35 cellular contexts compared by ENCODE assay signal in genomic region chr4:23009093-23009492, GRCh38.
DNase-seq lines count a peak whose midpoint lies in the region; ATAC-seq, FAIRE-seq and TF ChIP-seq lines count a peak whose summit lies in the region.
"Had no signal": no experiment of that assay in that cellular context is flagged by ENCODE, and none has a peak within 500 bp of the region (broad histone marks: within the 10 kb centered on the region; RNA-seq: fewer than 3 reads in every experiment).

No MANE protein-coding gene starts in this region.

- H3K14ac ChIP-seq in mesenchymal stem cell (ENCODE audit: low read length in 2 of 2) = no peak overlapping the region

- no peaks in the 10 kb centered on the region for H3K36me3 ChIP-seq in GM12878 (ENCODE audit: control insufficient read depth in 2 of 2, insufficient read depth in 2 of 2, low read length in 1 of 2)
- peaks cover 36% of the 10 kb centered on the region; the same call in 2 of the 3 replicates for H3K36me3 ChIP-seq in K562 (ENCODE audit: control insufficient read depth, insufficient read depth, low read length)
- H3K36me3 ChIP-seq in mesenchymal stem cell (ENCODE audit: control insufficient read depth in 1 of 2, insufficient read depth in 2 of 2, low read depth in 1 of 2, low read length in 2 of 2) = no peaks in the 10 kb centered on the region
- H3K36me3 ChIP-seq in small intestine (ENCODE audit: control insufficient read depth in 2 of 2, insufficient read depth in 2 of 2, low read length in 2 of 2) = no peaks in the 10 kb centered on the region
- no peaks in the 10 kb centered on the region for H3K36me3 ChIP-seq in transverse colon
- H3K36me3 ChIP-seq: BE2C; BLaER1; BLaER1 treated with 17β-estradiol and CSF1 and Interleukin-3, amounts not matched to agents 10 nM and 100 nM had no signal

- TF ChIP-seq CTCF in GM12878 (IDR thresholded peaks at IDR 0.05 in 2 of 3, conservative IDR thresholded peaks at IDR 0.05 in 1 of 3; ENCODE audit: control insufficient read depth in 2 of 3, extremely low read depth in 1 of 3, insufficient read depth in 1 of 3, low read depth in 3 of 3, low read length in 3 of 3) = no peak
- TF ChIP-seq CTCF in K562 (IDR thresholded peaks at IDR 0.05 in 2 of 3, conservative IDR thresholded peaks at IDR 0.05 in 1 of 3; ENCODE audit: insufficient read depth in 2 of 3, low read depth in 1 of 3, low read length in 3 of 3) = no peak
- no peak for TF ChIP-seq CTCF in transverse colon (IDR thresholded peaks at IDR 0.05)

- ATAC-seq in GM12878 (no peak), K562 (no peak), GM19035 (IDR thresholded peaks at IDR 0.05; ENCODE audit: unreplicated experiment) (no peak)
- ATAC-seq: A549; CD8-positive, alpha-beta T cell had no signal

- H3K27me3 ChIP-seq in GM12878 (replicated peaks in 1 of 2; ENCODE audit: control insufficient read depth in 2 of 2, insufficient read depth in 2 of 2, low read length in 1 of 2) = no peaks in the 10 kb centered on the region
- no peaks in the 10 kb centered on the region for H3K27me3 ChIP-seq in K562 (ENCODE audit: control insufficient read depth in 2 of 2, insufficient read depth in 2 of 2, low read length in 2 of 2)
- no peaks in the 10 kb centered on the region for H3K27me3 ChIP-seq in mesenchymal stem cell (ENCODE audit: control insufficient read depth in 1 of 2, insufficient read depth in 1 of 2, low read length in 2 of 2)
- H3K27me3 ChIP-seq in small intestine (ENCODE audit: control insufficient read depth in 2 of 2, insufficient read depth in 2 of 2, low read length in 2 of 2) = no peaks in the 10 kb centered on the region
- H3K27me3 ChIP-seq in transverse colon = no peaks in the 10 kb centered on the region
- H3K27me3 ChIP-seq: BE2C; BLaER1; BLaER1 treated with 17β-estradiol and CSF1 and Interleukin-3, amounts not matched to agents 10 nM and 100 nM had no signal

- H2AK5ac ChIP-seq in mesenchymal stem cell (ENCODE audit: low read length, severe bottlenecking) = no peak overlapping the region

- intact Hi-C loops in GM12878 (cut with micrococcal nuclease; ENCODE audit: unreplicated experiment) = no loop called here
- intact Hi-C loops in K562 (cut with micrococcal nuclease) = no loop called here
- intact Hi-C loops in transverse colon (cut with DNase I; ENCODE audit: low total_unique reads) = no loop called here

- H3K79me1 ChIP-seq in mesenchymal stem cell (replicated peaks; ENCODE audit: low read length, poor library complexity, severe bottlenecking) = no peaks in the 10 kb centered on the region

- no peak overlapping the region for H2BK12ac ChIP-seq in mesenchymal stem cell (ENCODE audit: low read length in 2 of 2)

- no peak for DNase-seq in GM12878 (ENCODE audit: low read depth, low spot score)
- DNase-seq in K562 (ENCODE audit: extremely low read depth in 1 of 4, low spot score in 3 of 4) = no peak
- no peak for DNase-seq in mesenchymal stem cell
- no peak for DNase-seq in small intestine
- no peak for DNase-seq in activated CD4-positive, alpha-beta T cell treated with anti-CD3 and anti-CD28 coated beads for 1 hour
- no peak for DNase-seq in NCI-H748 (lab: John Stamatoyannopoulos, UW; ENCODE audit: unreplicated experiment)
- no peak for DNase-seq in transverse colon
- DNase-seq: 8988T; ACHN; AML-193; BE2C; C1 segment of cervical spinal cord; Caco-2; Calu3; CD4-positive, alpha-beta memory T cell; CD4-positive, alpha-beta T cell; CD4-positive, CD25-positive, alpha-beta regulatory T cell; CD8-positive, alpha-beta memory T cell; CD8-positive, alpha-beta T cell; COR-L47; DMS 273 treated with DMSO at 0.1 percent for 48 hours; DMS153; DMS53; DMS79; DMS79 treated with DMSO at 0.1 percent for 48 hours; DND-41; EL had no signal

- peak overlapping the region; percentile 44 for H2BK5ac ChIP-seq in mesenchymal stem cell (ENCODE audit: low read depth, low read length, poor library complexity, severe bottlenecking)

- POLR2A ChIA-PET in GM12878 (lab: Charles Lee) (interaction anchor here (0.6 kb wide), 1 partner anchor 17 kb away, joined by 4 read pairs; no protein-coding TSS in a partner anchor), K562 (lab: Yijun Ruan, JAX) (no interaction called here)

- H3K4me1 ChIP-seq in GM12878 (ENCODE audit: control insufficient read depth, insufficient read depth, low read length) (no peaks in the 10 kb centered on the region), K562 (replicated peaks in 1 of 2; ENCODE audit: control insufficient read depth in 2 of 2, insufficient read depth in 2 of 2, low read length in 2 of 2) (no peaks in the 10 kb centered on the region), mesenchymal stem cell (ENCODE audit: control insufficient read depth, insufficient read depth, low read depth, low read length) (no peaks in the 10 kb centered on the region), small intestine (ENCODE audit: control insufficient read depth in 2 of 2, insufficient read depth in 1 of 2, low read depth in 1 of 2, low read length in 1 of 2) (no peaks in the 10 kb centered on the region), transverse colon (no peaks in the 10 kb centered on the region)
- H3K4me1 ChIP-seq: A549; BE2C; BLaER1; BLaER1 treated with 17β-estradiol and CSF1 and Interleukin-3, amounts not matched to agents 10 nM and 100 nM; Caco-2 had no signal

- H3K4me3 ChIP-seq in GM12878 = no peak overlapping the region
- H3K4me3 ChIP-seq in K562 = no peak overlapping the region
- no peak overlapping the region for H3K4me3 ChIP-seq in mesenchymal stem cell (ENCODE audit: insufficient read depth in 1 of 2, low read depth in 1 of 2, low read length in 2 of 2)
- H3K4me3 ChIP-seq in small intestine (ENCODE audit: low read depth in 1 of 2, low read length in 2 of 2) = no peak overlapping the region
- H3K4me3 ChIP-seq in transverse colon = no peak overlapping the region
- H3K4me3 ChIP-seq: A549; BLaER1; BLaER1 treated with 17β-estradiol and CSF1 and Interleukin-3, amounts not matched to agents 10 nM and 100 nM had no signal

- no peak overlapping the region for H3K18ac ChIP-seq in mesenchymal stem cell (ENCODE audit: low read depth in 1 of 2, low read length in 2 of 2)

- SMC1A ChIA-PET in GM12878 (lab: Charles Lee; ENCODE audit: uncharacterized antibody, unreplicated experiment) = interaction anchor here (0.9 to 1.2 kb wide), 3 partner anchors 12 to 99 kb away, joined by 3 to 4 read pairs (median 3); no protein-coding TSS in a partner anchor

- H2AFZ ChIP-seq in GM12878 (ENCODE audit: control insufficient read depth, low read depth, low read length) = no peak overlapping the region
- H2AFZ ChIP-seq in K562 (ENCODE audit: low read depth, low read length) = no peak overlapping the region
- no peak overlapping the region for H2AFZ ChIP-seq in mesenchymal stem cell (ENCODE audit: low read depth, low read length)

- TF ChIP-seq RAD21 in GM12878 (IDR thresholded peaks at IDR 0.05; ENCODE audit: insufficient read depth, low read depth, low read length) (no peak), K562 (CRISPR knock-in tag; conservative IDR thresholded peaks at IDR 0.05 in 1 of 2, IDR thresholded peaks at IDR 0.05 in 1 of 2) (no peak)

- no peak overlapping the region for H3K4me2 ChIP-seq in GM12878 (ENCODE audit: control insufficient read depth, insufficient read depth)
- no peak overlapping the region for H3K4me2 ChIP-seq in K562 (ENCODE audit: insufficient read depth, low read length)
- no peak overlapping the region for H3K4me2 ChIP-seq in mesenchymal stem cell (ENCODE audit: low read length, poor library complexity, severe bottlenecking)
- H3K4me2 ChIP-seq: A549; BLaER1; BLaER1 treated with 17β-estradiol and CSF1 and Interleukin-3, amounts not matched to agents 10 nM and 100 nM had no signal

- in situ Hi-C loops in GM12878 (cut with MboI) (no loop called here), K562 (cut with MboI) (no loop called here), transverse colon (cut with MboI; ENCODE audit: low pct_ligation_motif_present in 1 of 4, low pct_unique_long_range_greater_than_20kb in 1 of 4, low sequenced_read_pairs in 3 of 4) (no loop called here)

- no peak for FAIRE-seq in GM12878 (lab: Jason Lieb, UNC)
- no peak for FAIRE-seq in K562 (lab: Jason Lieb, UNC)
- peak; percentile 61 for FAIRE-seq in small intestine (lab: Jason Lieb, UNC)
- FAIRE-seq: A204.1, A549, D721Med had no signal

- no peaks in the 10 kb centered on the region for H3K9me1 ChIP-seq in K562 (ENCODE audit: control insufficient read depth, insufficient read depth, low read length)

- TF ChIP-seq POLR2A in GM12878 (IDR thresholded peaks at IDR 0.05; ENCODE audit: low read depth, low read length) = no peak
- no peak for TF ChIP-seq POLR2A in K562 (conservative IDR thresholded peaks at IDR 0.05)
- no peak for TF ChIP-seq POLR2A in transverse colon (IDR thresholded peaks at IDR 0.05)

- H2BK15ac ChIP-seq in mesenchymal stem cell (ENCODE audit: low read depth, poor library complexity, severe bottlenecking) = no peak overlapping the region

- H3K4ac ChIP-seq in mesenchymal stem cell (ENCODE audit: low read depth in 1 of 2, low read length in 2 of 2) = no peak overlapping the region

- RAD21 ChIA-PET in GM12878 (lab: Charles Lee; ENCODE audit: unreplicated experiment) = interaction anchor here (1.0 to 1.6 kb wide), 3 partner anchors 99 to 1241 kb away, joined by 3 to 4 read pairs (median 3); no protein-coding TSS in a partner anchor

- H3K27ac ChIP-seq in GM12878 (ENCODE audit: control insufficient read depth, insufficient read depth) = no peak overlapping the region
- no peak overlapping the region for H3K27ac ChIP-seq in K562 (ENCODE audit: extremely low read depth, low read depth, low read length)
- no peak overlapping the region for H3K27ac ChIP-seq in mesenchymal stem cell (ENCODE audit: low read length, poor library complexity, severe bottlenecking)
- no peak overlapping the region for H3K27ac ChIP-seq in small intestine (ENCODE audit: low read depth in 1 of 2, low read length in 1 of 2)
- no peak overlapping the region for H3K27ac ChIP-seq in transverse colon
- H3K27ac ChIP-seq: 22Rv1; A549; BLaER1; BLaER1 treated with 17β-estradiol and CSF1 and Interleukin-3, amounts not matched to agents 10 nM and 100 nM; C4-2B had no signal

- no peak overlapping the region for H3K23ac ChIP-seq in mesenchymal stem cell (ENCODE audit: low read length in 2 of 2)

- no peak overlapping the region for H4K8ac ChIP-seq in mesenchymal stem cell (ENCODE audit: low read length)

- no peak overlapping the region for H4K91ac ChIP-seq in mesenchymal stem cell (ENCODE audit: low read length)

- H4K20me1 ChIP-seq in GM12878 (ENCODE audit: control insufficient read depth, insufficient read depth) (no peaks in the 10 kb centered on the region), K562 (replicated peaks; ENCODE audit: control insufficient read depth, insufficient read depth, low read length) (no peaks in the 10 kb centered on the region)
- H4K20me1 ChIP-seq: BLaER1; BLaER1 treated with 17β-estradiol and CSF1 and Interleukin-3, amounts not matched to agents 10 nM and 100 nM had no signal

- no peak for TF ChIP-seq EP300 in GM12878 (IDR thresholded peaks at IDR 0.05; ENCODE audit: borderline replicate concordance in 1 of 2, control insufficient read depth in 1 of 2, low read depth in 2 of 2, low read length in 2 of 2)
- TF ChIP-seq EP300 in K562 (IDR thresholded peaks at IDR 0.05; ENCODE audit: low read length) = no peak
- TF ChIP-seq EP300 in transverse colon (IDR thresholded peaks at IDR 0.05; ENCODE audit: low read depth) = no peak

- H3K79me2 ChIP-seq in GM12878 (ENCODE audit: control insufficient read depth, insufficient read depth, low read length) (no peaks in the 10 kb centered on the region), K562 (ENCODE audit: control insufficient read depth, insufficient read depth, low read length) (peaks cover 31% of the 10 kb centered on the region; the same call in 2 of the 3 replicates)

- H3K9me3 ChIP-seq in GM12878 (replicated peaks; ENCODE audit: control insufficient read depth, insufficient read depth, low read length) = no peaks in the 10 kb centered on the region
- no peaks in the 10 kb centered on the region for H3K9me3 ChIP-seq in K562 (replicated peaks; ENCODE audit: control insufficient read depth, insufficient read depth, low read depth, low read length)
- H3K9me3 ChIP-seq in mesenchymal stem cell (ENCODE audit: control insufficient read depth, low read length) = no peaks in the 10 kb centered on the region
- H3K9me3 ChIP-seq in small intestine (ENCODE audit: control insufficient read depth, low read depth) = no peaks in the 10 kb centered on the region
- no peaks in the 10 kb centered on the region for H3K9me3 ChIP-seq in transverse colon
- H3K9me3 ChIP-seq: A549, BE2C, Caco-2 had no signal

- BruUV-seq in GM12878 (replicated peaks; lab: Mats Ljungman, UMichigan) (no TSS peak), K562 (replicated peaks; lab: Mats Ljungman, UMichigan) (no TSS peak)

- no peak overlapping the region for H2BK120ac ChIP-seq in mesenchymal stem cell (ENCODE audit: low read depth, low read length)

- no peak overlapping the region for H3K9ac ChIP-seq in GM12878 (ENCODE audit: control insufficient read depth, insufficient read depth, low read length)
- no peak overlapping the region for H3K9ac ChIP-seq in K562 (ENCODE audit: insufficient read depth in 1 of 2, low read depth in 2 of 2, low read length in 2 of 2)
- H3K9ac ChIP-seq in mesenchymal stem cell (ENCODE audit: low read length) = no peak overlapping the region
- H3K9ac ChIP-seq: BLaER1; BLaER1 treated with 17β-estradiol and CSF1 and Interleukin-3, amounts not matched to agents 10 nM and 100 nM had no signal

- CTCF ChIA-PET in GM12878 (lab: Yijun Ruan, JAX) (interaction anchor here (0.7 to 1.0 kb wide), 2 partner anchors 19 to 111 kb away, joined by 3 to 5 read pairs; no protein-coding TSS in a partner anchor), K562 (lab: Yijun Ruan, JAX; ENCODE audit: low intra/inter-chr PET ratio) (no interaction called here)

Comparison
In these comparisons a context has a peak if more than half of its experiments do, and no peak if none do; other contexts are left out.
1. Of the 99 proteins assayed by ChIP-seq in both K562 and GM12878: peak only in K562: none; only in GM12878: ATF7, BMI1 and MTA2; in both: none; in neither: 95; mixed calls (peak in some experiments, not most) for 1.